12 cellular contexts compared by ENCODE assay signal in the genomic region with DNA sequence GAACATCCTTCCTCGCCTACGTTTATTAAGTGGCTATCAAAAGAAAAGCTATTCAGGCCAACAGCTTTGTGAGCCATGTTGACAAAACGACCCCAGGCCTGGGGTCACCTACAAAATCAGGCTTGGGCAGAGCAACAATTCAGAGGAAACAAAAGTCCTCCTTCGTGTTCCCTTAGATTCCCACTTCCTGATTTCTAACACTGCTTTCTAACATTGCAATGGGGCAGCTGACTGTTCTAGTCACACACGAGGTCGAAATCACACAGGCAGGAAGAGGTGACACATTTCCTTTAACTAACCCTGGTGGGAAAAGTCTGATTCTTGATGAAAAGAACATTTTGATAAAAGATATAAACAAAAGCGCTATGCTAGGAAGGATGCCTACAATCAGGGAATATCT. TPM values are rescaled to one million over a fixed set of nuclear protein-coding genes. Genes with fewer than 3 reads are reported as not detected.
DNase-seq lines count a peak whose midpoint lies in the region; ATAC-seq, FAIRE-seq and TF ChIP-seq lines count a peak whose summit lies in the region.
"Had no signal": no experiment of that assay in that cellular context is flagged by ENCODE, and none has a peak within 500 bp of the region (broad histone marks: within the 10 kb centered on the region; RNA-seq: fewer than 3 reads in every experiment).

No MANE protein-coding gene starts in this region.

- DNase-seq in COLO829 (ENCODE audit: low spot score) (peak; percentile 61), NOMO-1 treated with DMSO at 0.1 percent for 48 hours (lab: John Stamatoyannopoulos, UW; ENCODE audit: unreplicated experiment) (peak; percentile 49), dermis blood vessel endothelial cell (peak; percentile 97), lung microvascular endothelial cell (ENCODE audit: low read depth in 2 of 2) (peak; percentile 94 to 96), DMS 273 treated with DMSO at 0.1 percent for 48 hours (lab: John Stamatoyannopoulos, UW) (no peak), D721Med (ENCODE audit: insufficient read length, low spot score) (no peak), mucosa of descending colon (no peak), NCI-H510A (lab: John Stamatoyannopoulos, UW) (no peak)
- DNase-seq: H7, Peyer's patch, transverse colon had no signal

- no peak overlapping the region for H3K4me3 ChIP-seq in mucosa of descending colon
- H3K4me3 ChIP-seq: K562, Peyer's patch, transverse colon had no signal

- H3K4me1 ChIP-seq in mucosa of descending colon (ENCODE audit: low read depth), result no peaks in the 10 kb centered on the region
- H3K4me1 ChIP-seq: Peyer's patch, transverse colon had no signal

- intact Hi-C loops in mucosa of descending colon (cut with DNase I, micrococcal nuclease), result no loop called here

- ATAC-seq in mucosa of descending colon, result no peak
- ATAC-seq: K562 had no signal

- FAIRE-seq in D721Med (lab: Jason Lieb, UNC), result no peak

- H3K9me3 ChIP-seq in mucosa of descending colon, result no peaks in the 10 kb centered on the region
- H3K9me3 ChIP-seq: Peyer's patch, transverse colon had no signal

- H3K36me3 ChIP-seq in mucosa of descending colon (ENCODE audit: low read depth), result no peaks in the 10 kb centered on the region

- TF ChIP-seq CTCF in D721Med (IDR thresholded peaks at IDR 0.05; ENCODE audit: insufficient read depth, missing control alignments) (no peak), mucosa of descending colon (IDR thresholded peaks at IDR 0.05) (no peak)

RNA-seq across cellular contexts. Expression of a gene that starts 31.9 kb away (rescaled TPM):
- 21.0 and 39.5 TPM in 2 replicates for total RNA-seq in dermis blood vessel endothelial cell
- 10.9 and 18.7 TPM in 2 replicates for total RNA-seq in lung microvascular endothelial cell
- total RNA-seq in mucosa of descending colon, result 10 to 100 TPM; 30.9 to 60.5 (median 49.1) TPM

RNA-seq across cellular contexts. Expression of a gene that starts 32.0 kb away (rescaled TPM):
- total RNA-seq in dermis blood vessel endothelial cell (27.1 and 36.2 TPM in 2 replicates), lung microvascular endothelial cell (18.1 and 22.6 TPM in 2 replicates), mucosa of descending colon (10 to 100 TPM; 25.3 to 28.7 (median 27.5) TPM)

RNA-seq across cellular contexts. Expression of a gene that starts 54.4 kb away (rescaled TPM):
- total RNA-seq in dermis blood vessel endothelial cell, result 44.9 and 53.2 TPM in 2 replicates
- 18.1 and 23.8 TPM in 2 replicates for total RNA-seq in lung microvascular endothelial cell
- total RNA-seq in mucosa of descending colon, result 10 to 100 TPM; 27.9 to 79.1 (median 29.8) TPM

Comparison
In these comparisons a context has a peak if more than half of its experiments do, and no peak if none do; other contexts are left out.
1. DNase-seq: peak in COLO829 (single experiment), NOMO-1 treated with DMSO at 0.1 percent for 48 hours (single experiment), dermis blood vessel endothelial cell (single experiment) and lung microvascular endothelial cell (2 of 2); none in DMS 273 treated with DMSO at 0.1 percent for 48 hours (single experiment), D721Med (single experiment), mucosa of descending colon (0 of 3) and NCI-H510A (single experiment).